ENCODE assay signal across 19 cellular contexts in the genomic region with DNA sequence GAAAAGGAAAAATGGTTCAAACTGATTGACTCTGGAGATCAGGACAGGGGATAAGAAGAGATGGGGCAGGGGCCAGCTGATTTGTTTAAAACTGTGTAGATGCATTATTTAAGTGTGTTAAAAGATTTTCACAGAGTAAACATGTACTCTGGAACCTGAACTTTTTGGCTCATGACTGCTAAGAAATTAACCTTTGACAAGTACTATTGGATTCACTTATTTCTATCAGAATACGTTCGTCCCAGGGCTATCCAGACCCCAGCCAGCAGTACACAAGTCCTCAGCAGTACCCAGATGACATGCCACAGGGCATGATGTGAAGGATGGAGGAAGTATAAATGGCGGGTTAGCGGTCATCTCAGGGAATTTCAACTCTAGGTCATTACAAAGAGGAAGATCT.
DNase-seq lines count a peak whose midpoint lies in the region; ATAC-seq and TF ChIP-seq lines count a peak whose summit lies in the region.
"Had no signal": no experiment of that assay in that cellular context is flagged by ENCODE, and none has a peak within 500 bp of the region (broad histone marks: within the 10 kb centered on the region; RNA-seq: fewer than 3 reads in every experiment).

No MANE protein-coding gene starts in this region.

- no peaks in the 10 kb centered on the region for H3K27me3 ChIP-seq in GM23338 (ENCODE audit: insufficient read depth)
- no peaks in the 10 kb centered on the region for H3K27me3 ChIP-seq in endodermal cell (ENCODE audit: control insufficient read depth, insufficient read depth, low read length, poor library complexity, severe bottlenecking)
- H3K27me3 ChIP-seq in right lobe of liver = no peaks in the 10 kb centered on the region
- no peaks in the 10 kb centered on the region for H3K27me3 ChIP-seq in neural progenitor cell

- H3K4me1 ChIP-seq in GM23338 (ENCODE audit: insufficient read depth) (peaks cover 11% of the 10 kb centered on the region), endodermal cell (ENCODE audit: control insufficient read depth, insufficient read depth, low read length) (no peaks in the 10 kb centered on the region), right lobe of liver (peaks cover 0 to 20% (median 7%) of the 10 kb centered on the region in 4 donors), neural progenitor cell (peaks cover 21% of the 10 kb centered on the region)
- H3K4me1 ChIP-seq: A549 had no signal

- H4K20me1 ChIP-seq in GM23338 (replicated peaks; ENCODE audit: insufficient read depth) = no peaks in the 10 kb centered on the region
- H4K20me1 ChIP-seq in neural progenitor cell (ENCODE audit: low read depth) = no peaks in the 10 kb centered on the region

- H3K79me2 ChIP-seq in GM23338 (replicated peaks; ENCODE audit: insufficient read depth) (no peaks in the 10 kb centered on the region), neural progenitor cell (ENCODE audit: low read depth) (no peaks in the 10 kb centered on the region)

- peaks cover 11% of the 10 kb centered on the region for H3K9me3 Mint-ChIP-seq in GM23338
- peaks cover 13% of the 10 kb centered on the region for H3K9me3 Mint-ChIP-seq in endodermal cell
- H3K9me3 Mint-ChIP-seq in neural progenitor cell = peaks cover 17% of the 10 kb centered on the region
- H3K9me3 Mint-ChIP-seq in activated CD4-positive, alpha-beta T cell treated with anti-CD3 and anti-CD28 coated beads, Interleukin-2, amount 10 ng/mL, durations not matched to agents 7 days and 5 days = peaks cover 16% of the 10 kb centered on the region
- peaks cover 13 to 18% (median 15%) of the 10 kb centered on the region in 7 donors for H3K9me3 Mint-ChIP-seq in CD14-positive monocyte

- H3K4me3 Mint-ChIP-seq in GM23338 (no peak overlapping the region), endodermal cell (no peak overlapping the region), neural progenitor cell (no peak overlapping the region), CD14-positive monocyte (no peak overlapping the region)
- H3K4me3 Mint-ChIP-seq in activated CD4-positive, alpha-beta T cell treated with anti-CD3 and anti-CD28 coated beads, Interleukin-2, amount 10 ng/mL, durations not matched to agents 7 days and 5 days = no peak overlapping the region
- H3K4me3 Mint-ChIP-seq: CD4-positive, alpha-beta memory T cell; H9 had no signal

- H3K4me3 ChIP-seq in GM23338 (no peak overlapping the region), endodermal cell (ENCODE audit: low read length) (no peak overlapping the region), right lobe of liver (peak overlapping the region in 1 of 3 donors; percentile 12), neural progenitor cell (no peak overlapping the region)
- H3K4me3 ChIP-seq: A549 had no signal

- peak overlapping the region; percentile 45; the same call in 1 of the 2 replicates for H3K4me2 ChIP-seq in GM23338
- peak overlapping the region; percentile 50 for H3K4me2 ChIP-seq in neural progenitor cell
- H3K4me2 ChIP-seq: A549 had no signal

- DNase-seq in GM23338 (ENCODE audit: low spot score) (no peak), endodermal cell (no peak), right lobe of liver (peak in 1 of 3 donors; percentile 50), neural progenitor cell (ENCODE audit: low spot score) (no peak), CD14-positive monocyte (ENCODE audit: low spot score) (no peak)
- DNase-seq in activated CD4-positive, alpha-beta T cell treated with anti-CD3 and anti-CD28 coated beads for 4 hours = no peak
- no peak for DNase-seq in activated CD4-positive, alpha-beta T cell treated with anti-CD3 and anti-CD28 coated beads, Interleukin-2, amount 10 ng/mL, durations not matched to agents 7 days and 5 days
- DNase-seq: AML-193; CD4-positive, alpha-beta memory T cell; DMS153; DMS79; GDM1; GOT3; H9; IMR-90 had no signal

- H3K9me2 ChIP-seq in GM23338 (ENCODE audit: insufficient read depth) = no peaks in the 10 kb centered on the region

- peaks cover 7% of the 10 kb centered on the region; the same call in 1 of the 3 replicates for H3K36me3 Mint-ChIP-seq in GM23338 (ENCODE audit: low read depth)
- peaks cover 7% of the 10 kb centered on the region for H3K36me3 Mint-ChIP-seq in endodermal cell (ENCODE audit: low read depth)
- H3K36me3 Mint-ChIP-seq in neural progenitor cell = peaks cover 9% of the 10 kb centered on the region
- H3K36me3 Mint-ChIP-seq in activated CD4-positive, alpha-beta T cell treated with anti-CD3 and anti-CD28 coated beads, Interleukin-2, amount 10 ng/mL, durations not matched to agents 7 days and 5 days (ENCODE audit: low read depth) = peaks cover 7% of the 10 kb centered on the region
- H3K36me3 Mint-ChIP-seq in CD14-positive monocyte = peaks cover 4 to 14% of the 10 kb centered on the region in 2 donors

- no peak for ATAC-seq in GM23338
- ATAC-seq in right lobe of liver = peak; percentile 69 to 80 (median 70)
- ATAC-seq in HG02885 (IDR thresholded peaks at IDR 0.05; ENCODE audit: poor library complexity, unreplicated experiment) = no peak

- H3K9me3 ChIP-seq in endodermal cell (ENCODE audit: control insufficient read depth, low read length) (peaks cover 4% of the 10 kb centered on the region), right lobe of liver (peaks cover 0 to 1% (median 0%) of the 10 kb centered on the region in 4 donors), neural progenitor cell (ENCODE audit: low read depth) (peaks cover 3% of the 10 kb centered on the region)

- intact Hi-C loops in right lobe of liver (cut with DNase I) (no loop called here), CD14-positive monocyte (cut with micrococcal nuclease) (no loop called here)

- peaks cover 10% of the 10 kb centered on the region; the same call in 2 of the 3 replicates for H3K4me1 Mint-ChIP-seq in GM23338
- H3K4me1 Mint-ChIP-seq in endodermal cell = peaks cover 14% of the 10 kb centered on the region
- H3K4me1 Mint-ChIP-seq in neural progenitor cell = peaks cover 26% of the 10 kb centered on the region
- H3K4me1 Mint-ChIP-seq in activated CD4-positive, alpha-beta T cell treated with anti-CD3 and anti-CD28 coated beads, Interleukin-2, amount 10 ng/mL, durations not matched to agents 7 days and 5 days = no peaks in the 10 kb centered on the region
- no peaks in the 10 kb centered on the region for H3K4me1 Mint-ChIP-seq in CD14-positive monocyte

- H3K27me3 Mint-ChIP-seq in GM23338 (ENCODE audit: insufficient read depth, low read depth, poor library complexity) (peaks cover 2% of the 10 kb centered on the region), endodermal cell (ENCODE audit: insufficient read depth) (peaks cover 7% of the 10 kb centered on the region), neural progenitor cell (ENCODE audit: insufficient read depth, low read depth) (no peaks in the 10 kb centered on the region), CD14-positive monocyte (ENCODE audit: low read depth in 3 of 3) (peaks cover 0 to 2% (median 2%) of the 10 kb centered on the region in 3 donors)
- no peaks in the 10 kb centered on the region for H3K27me3 Mint-ChIP-seq in activated CD4-positive, alpha-beta T cell treated with anti-CD3 and anti-CD28 coated beads, Interleukin-2, amount 10 ng/mL, durations not matched to agents 7 days and 5 days
- H3K27me3 Mint-ChIP-seq: CD4-positive, alpha-beta memory T cell had no signal

- no peak for TF ChIP-seq POLR2A in right lobe of liver (IDR thresholded peaks at IDR 0.05)

- H3K27ac ChIP-seq in GM23338 (ENCODE audit: low read depth) = no peak overlapping the region
- H3K27ac ChIP-seq in endodermal cell (ENCODE audit: low read depth, low read length) = peak overlapping the region; percentile 44
- H3K27ac ChIP-seq in right lobe of liver = peak overlapping the region in 2 of 3 donors; percentile 34 to 39
- peak overlapping the region; percentile 12 for H3K27ac ChIP-seq in neural progenitor cell
- H3K27ac ChIP-seq: 22Rv1, A549, C4-2B had no signal

- POLR2A ChIA-PET in activated CD4-positive, alpha-beta T cell treated with anti-CD3 and anti-CD28 coated beads, Interleukin-2, amount 10 ng/mL, durations not matched to agents 7 days and 5 days (lab: Charles Lee) = no interaction called here

- no peak overlapping the region for H2AFZ ChIP-seq in GM23338
- H2AFZ ChIP-seq in neural progenitor cell (replicated peaks) = no peak overlapping the region

- H3K36me3 ChIP-seq in GM23338 (ENCODE audit: insufficient read depth) (no peaks in the 10 kb centered on the region), endodermal cell (ENCODE audit: control insufficient read depth, insufficient read depth, low read length) (no peaks in the 10 kb centered on the region), right lobe of liver (no peaks in the 10 kb centered on the region), neural progenitor cell (no peaks in the 10 kb centered on the region)

- no peak overlapping the region for H3K9ac ChIP-seq in endodermal cell (ENCODE audit: extremely low read depth, low read length, poor library complexity, severe bottlenecking)
- H3K9ac ChIP-seq in neural progenitor cell = no peak overlapping the region

- H3F3A ChIP-seq in GM23338 (replicated peaks; ENCODE audit: low read depth) (no peaks in the 10 kb centered on the region), neural progenitor cell (ENCODE audit: low read depth) (peaks cover 20% of the 10 kb centered on the region)

- CTCF ChIA-PET in activated CD4-positive, alpha-beta T cell treated with anti-CD3 and anti-CD28 coated beads, Interleukin-2, amount 10 ng/mL, durations not matched to agents 7 days and 5 days (lab: Charles Lee) = no interaction called here

- TF ChIP-seq CTCF in GM23338 (conservative IDR thresholded peaks at IDR 0.05; ENCODE audit: low read depth in 2 of 2) = no peak
- no peak for TF ChIP-seq CTCF in endodermal cell (conservative IDR thresholded peaks at IDR 0.05)
- no peak for TF ChIP-seq CTCF in right lobe of liver (IDR thresholded peaks at IDR 0.05)
- TF ChIP-seq CTCF in neural progenitor cell (IDR thresholded peaks at IDR 0.05) = no peak
- TF ChIP-seq CTCF in CD14-positive monocyte (IDR thresholded peaks at IDR 0.05) = no peak

- 31 to 92% methylated on average over 2 to 4 of the region's 4 CpGs for WGBS in endodermal cell (ENCODE audit: insufficient coverage in 1 of 2, insufficient read length in 1 of 2), 2 experiments
- 28% methylated on average over 4 of the region's 4 CpGs for WGBS in right lobe of liver (ENCODE audit: insufficient coverage, low coverage, low lambda C conversion rate, missing lambda C conversion rate)

- H3K27ac Mint-ChIP-seq in GM23338 = no peak overlapping the region
- no peak overlapping the region for H3K27ac Mint-ChIP-seq in endodermal cell
- peak overlapping the region; percentile 81 for H3K27ac Mint-ChIP-seq in neural progenitor cell
- H3K27ac Mint-ChIP-seq in activated CD4-positive, alpha-beta T cell treated with anti-CD3 and anti-CD28 coated beads, Interleukin-2, amount 10 ng/mL, durations not matched to agents 7 days and 5 days = no peak overlapping the region
- H3K27ac Mint-ChIP-seq in CD14-positive monocyte = peak overlapping the region in 1 of 7 donors; percentile 50
- H3K27ac Mint-ChIP-seq: H9 had no signal

TF ChIP-seq in GM23338, 12 proteins besides CTCF, POLR2A, EP300 and RAD21 (continues in another document):
- no peak for TF ChIP-seq JUNB (IDR thresholded peaks at IDR 0.05; ENCODE audit: unreplicated experiment)
- TF ChIP-seq ZNF114 (CRISPR knock-in tag; IDR thresholded peaks at IDR 0.05) = no peak
- no peak for TF ChIP-seq STAT1 (IDR thresholded peaks at IDR 0.05; ENCODE audit: unreplicated experiment)

Comparison
In these comparisons a context has a peak if more than half of its experiments do, and no peak if none do; other contexts are left out.
1. ATAC-seq: peak in right lobe of liver (4 of 4); none in GM23338 (single experiment) and HG02885 (single experiment).